8 cellular contexts compared by ENCODE assay signal in the genomic region with DNA sequence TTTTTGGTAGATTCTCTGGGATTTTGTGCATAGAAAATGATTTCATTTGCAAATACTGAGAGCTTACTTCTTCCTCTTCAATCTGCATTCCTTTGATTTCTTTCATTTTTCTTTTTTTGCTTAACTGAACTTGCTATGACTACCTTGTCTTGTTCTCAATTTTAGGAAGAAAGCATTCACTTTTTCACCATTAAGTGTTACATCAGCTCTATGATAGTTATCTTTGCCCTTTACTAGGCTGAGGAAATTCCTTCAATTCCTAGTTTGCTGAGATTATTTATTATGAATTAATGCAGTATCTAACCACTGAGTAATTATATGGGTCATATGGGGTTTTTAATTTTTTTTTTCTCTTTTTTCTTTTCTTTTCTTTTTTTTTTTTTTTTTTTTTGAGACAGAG.
"Had no signal": no experiment of that assay in that cellular context is flagged by ENCODE, and none has a peak within 500 bp of the region (broad histone marks: within the 10 kb centered on the region; RNA-seq: fewer than 3 reads in every experiment).

No MANE protein-coding gene starts in this region.

- H3K9me3 Mint-ChIP-seq: HFFc6, IgD-negative memory B cell had no signal

- H3K4me3 Mint-ChIP-seq: HFFc6, IgD-negative memory B cell had no signal

- H3K27ac Mint-ChIP-seq: HFFc6, IgD-negative memory B cell had no signal

- H3K36me3 Mint-ChIP-seq: IgD-negative memory B cell had no signal

- H3K27me3 Mint-ChIP-seq: IgD-negative memory B cell had no signal

- DNase-seq: GM23248, GOT3, H7, HFFc6, KG1 had no signal

- ATAC-seq: HCT116, HepG2 had no signal
